ENCODE assay signal across 3 cellular contexts in genomic region chr15:27066446-27066845, GRCh38.
"Had no signal": no experiment of that assay in that cellular context is flagged by ENCODE, and none has a peak within 500 bp of the region (broad histone marks: within the 10 kb centered on the region; RNA-seq: fewer than 3 reads in every experiment).

No MANE protein-coding gene starts in this region.

- ATAC-seq: GM12878 had no signal

- H3K4me3 ChIP-seq: GM12878 had no signal

- DNase-seq: GDM1, GF-D8 had no signal
